Comparison of ENCODE assay signal across 11 cellular contexts in genomic region chr6:133286765-133287164, GRCh38. TPM values are rescaled to one million over a fixed set of nuclear protein-coding genes. Genes with fewer than 3 reads are reported as not detected.
DNase-seq lines count a peak whose midpoint lies in the region; ATAC-seq and TF ChIP-seq lines count a peak whose summit lies in the region.
"Had no signal": no experiment of that assay in that cellular context is flagged by ENCODE, and none has a peak within 500 bp of the region (broad histone marks: within the 10 kb centered on the region; RNA-seq: fewer than 3 reads in every experiment).

No MANE protein-coding gene starts in this region.

- H3K9ac ChIP-seq in GM23248 = no peak overlapping the region

- no peaks in the 10 kb centered on the region for H3K9me2 ChIP-seq in GM23248 (ENCODE audit: insufficient read depth)

- TF ChIP-seq CTCF in BE2C (IDR thresholded peaks at IDR 0.05; ENCODE audit: low read depth, low read length) = peak; percentile 70

- WGBS in GM23248 (ENCODE audit: low coverage in 1 of 2, low lambda C conversion rate in 2 of 2, missing lambda C conversion rate in 2 of 2), 2 experiments = 0% methylated on average over 1 of the region's 1 CpG

- in situ Hi-C loops in GM23248 (cut with MboI) = no loop called here

- DNase-seq in BE2C (peak; percentile 17), GM23248 (peak; percentile 15), SK-N-DZ (ENCODE audit: low spot score) (peak; percentile 22), iPS-NIHi7 (ENCODE audit: extremely low spot score) (peak; percentile 19), HuH-7 (ENCODE audit: low spot score) (no peak), NCI-H510A treated with DMSO at 0.1 percent for 48 hours (lab: John Stamatoyannopoulos, UW) (no peak)
- DNase-seq: activated naive CD8-positive, alpha-beta T cell treated with anti-CD3 and anti-CD28 coated beads for 36 hours; lower lobe of right lung; SHP77 had no signal

- H3K4me3 ChIP-seq in BE2C (ENCODE audit: low read depth, low read length) (no peak overlapping the region), GM23248 (no peak overlapping the region)
- H3K4me3 ChIP-seq: lower lobe of right lung had no signal

- H3K4me1 ChIP-seq in BE2C (peaks cover 6% of the 10 kb centered on the region; the same call in 1 of the 2 replicates), GM23248 (ENCODE audit: insufficient read depth) (no peaks in the 10 kb centered on the region)
- H3K4me1 ChIP-seq: lower lobe of right lung had no signal

- no peak overlapping the region for H3K4me2 ChIP-seq in GM23248 (ENCODE audit: unreplicated experiment)

- H3K36me3 ChIP-seq in BE2C (no peaks in the 10 kb centered on the region), GM23248 (ENCODE audit: low read depth) (no peaks in the 10 kb centered on the region)
- H3K36me3 ChIP-seq: lower lobe of right lung had no signal

- no peak overlapping the region for H2AFZ ChIP-seq in GM23248

- no peaks in the 10 kb centered on the region for H3K79me2 ChIP-seq in GM23248 (ENCODE audit: insufficient read depth)

- ATAC-seq in HG02973 (IDR thresholded peaks at IDR 0.05; ENCODE audit: unreplicated experiment) = no peak
- ATAC-seq in HG02884 (IDR thresholded peaks at IDR 0.05; ENCODE audit: unreplicated experiment) = no peak

- no peaks in the 10 kb centered on the region for H4K20me1 ChIP-seq in GM23248 (ENCODE audit: insufficient read depth)

- H3K27me3 ChIP-seq in BE2C = no peaks in the 10 kb centered on the region
- H3K27me3 ChIP-seq in GM23248 (replicated peaks; ENCODE audit: insufficient read depth) = peaks cover 10% of the 10 kb centered on the region

- H3K9me3 ChIP-seq in BE2C = no peaks in the 10 kb centered on the region
- H3K9me3 ChIP-seq in GM23248 (ENCODE audit: low read depth) = no peaks in the 10 kb centered on the region
- H3K9me3 ChIP-seq: lower lobe of right lung had no signal

- no peaks in the 10 kb centered on the region for H3F3A ChIP-seq in GM23248 (ENCODE audit: insufficient read depth)

- H3K27ac ChIP-seq in GM23248 = no peak overlapping the region
- H3K27ac ChIP-seq: lower lobe of right lung had no signal

RNA-seq across cellular contexts. Expression of gene EYA4, which starts 45.6 kb away (rescaled TPM):
- 17.2 TPM for polyA plus RNA-seq in BE2C (2012; ENCODE audit: insufficient read depth, insufficient read length, low read depth)
- total RNA-seq in GM23248 (2014; rRNA removed; shearing (Covaris generic)) = not detected in 2 replicates
- 0.09 TPM in 1 of 2 replicates, not detected in the other for polyA plus RNA-seq in GM23248 (2016; fragmentation: Nextera tagmentation; extraction: Ambion mirVana)
- 27.1 and 35.7 TPM in 2 replicates for polyA plus RNA-seq in SK-N-DZ (2014; cell fraction: cytosol; rRNA removed)
- polyA plus RNA-seq in SK-N-DZ (2014; cell fraction: nucleus; rRNA removed) = 54.0 and 73.5 TPM in 2 replicates
- total RNA-seq: activated naive CD8-positive, alpha-beta T cell treated with anti-CD3 and anti-CD28 coated beads for 36 hours had no signal

Comparison
In these comparisons a context has a peak if more than half of its experiments do, and no peak if none do; other contexts are left out.
1. DNase-seq: peak in BE2C (single experiment), GM23248 (single experiment), SK-N-DZ (single experiment) and iPS-NIHi7 (single experiment); none in HuH-7 (single experiment) and NCI-H510A treated with DMSO at 0.1 percent for 48 hours (single experiment).